In the genomic region with DNA sequence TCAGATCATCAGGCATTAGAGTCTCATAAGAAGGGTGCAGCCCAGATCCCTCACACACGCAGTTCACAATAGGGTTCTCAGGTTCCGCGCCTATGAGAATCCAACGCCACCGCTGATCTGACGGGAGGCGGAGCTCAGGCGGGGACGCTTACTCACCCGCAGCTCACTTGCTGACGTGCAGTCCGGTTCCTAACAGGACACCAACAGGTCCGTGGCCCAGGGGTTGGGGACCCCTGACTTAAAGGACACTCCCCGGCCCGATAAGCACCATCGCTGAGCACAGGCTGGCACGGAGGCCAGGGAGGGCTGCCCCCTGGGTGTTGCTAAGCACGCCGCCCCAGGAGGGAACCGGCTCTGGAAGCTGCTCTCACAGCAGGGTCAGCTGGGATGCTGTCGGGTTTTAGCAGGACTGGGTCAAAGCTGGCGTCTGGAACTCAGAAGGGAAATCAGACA, we compare ENCODE assay signal across 8 cellular contexts. TPM values are rescaled to one million over a fixed set of nuclear protein-coding genes. Genes with fewer than 3 reads are reported as not detected.
DNase-seq lines count a peak whose midpoint lies in the region; ATAC-seq and TF ChIP-seq lines count a peak whose summit lies in the region.

No MANE protein-coding gene starts in this region.

- H3K27ac Mint-ChIP-seq in activated CD4-positive, alpha-beta T cell treated with anti-CD3 and anti-CD28 coated beads, Interleukin-2, amount 10 ng/mL, durations not matched to agents 24 days and 14 days: no peak overlapping the region
- H3K27ac Mint-ChIP-seq in activated CD4-positive, alpha-beta T cell treated with anti-CD3 and anti-CD28 coated beads, Interleukin-2, amount 10 ng/mL, durations not matched to agents 7 days and 5 days: no peak overlapping the region
- H3K27ac Mint-ChIP-seq in activated T-helper 2 cell treated with anti-CD3 and anti-CD28 coated beads, Interferon-gamma antibody, Interleukin-2, Interleukin-4, amounts not matched to agents 10 μg/mL and 5 μg/mL and 100 μg/mL, durations not matched to agents 14 hours and 24 hours and 36 hours: peak overlapping the region; percentile 35

- peaks cover 37% of the 10 kb centered on the region for H3K27me3 Mint-ChIP-seq in activated CD4-positive, alpha-beta T cell treated with anti-CD3 and anti-CD28 coated beads, Interleukin-2, amount 10 ng/mL, durations not matched to agents 24 days and 14 days
- peaks cover 39% of the 10 kb centered on the region for H3K27me3 Mint-ChIP-seq in activated CD4-positive, alpha-beta T cell treated with anti-CD3 and anti-CD28 coated beads, Interleukin-2, amount 10 ng/mL, durations not matched to agents 7 days and 5 days
- H3K27me3 Mint-ChIP-seq in activated T-helper 2 cell treated with anti-CD3 and anti-CD28 coated beads, Interferon-gamma antibody, Interleukin-2, Interleukin-4, amounts not matched to agents 10 μg/mL and 5 μg/mL and 100 μg/mL, durations not matched to agents 14 hours and 24 hours and 36 hours (ENCODE audit: low read depth): peaks cover 38% of the 10 kb centered on the region

- H3K9me3 ChIP-seq in cardiac muscle cell (ENCODE audit: low read depth): no peaks in the 10 kb centered on the region

- intact Hi-C loops in activated CD4-positive, alpha-beta T cell treated with anti-CD3 and anti-CD28 coated beads, Interleukin-2, amount 10 ng/mL, durations not matched to agents 24 days and 14 days (cut with micrococcal nuclease): no loop called here
- intact Hi-C loops in activated T-helper 2 cell treated with anti-CD3 and anti-CD28 coated beads, Interferon-gamma antibody, Interleukin-2, Interleukin-4, amounts not matched to agents 10 μg/mL and 5 μg/mL and 100 μg/mL, durations not matched to agents 14 hours and 24 hours and 36 hours (cut with micrococcal nuclease): no loop called here

- POLR2A ChIA-PET in activated CD4-positive, alpha-beta T cell treated with anti-CD3 and anti-CD28 coated beads, Interleukin-2, amount 10 ng/mL, durations not matched to agents 7 days and 5 days (lab: Charles Lee): no interaction called here

- peak; percentile 60 for DNase-seq in activated CD4-positive, alpha-beta T cell treated with anti-CD3 and anti-CD28 coated beads, Interleukin-2, amount 10 ng/mL, durations not matched to agents 24 days and 14 days
- DNase-seq in activated CD4-positive, alpha-beta T cell treated with anti-CD3 and anti-CD28 coated beads, Interleukin-2, amount 10 ng/mL, durations not matched to agents 7 days and 5 days: no peak
- DNase-seq in activated T-helper 2 cell treated with anti-CD3 and anti-CD28 coated beads, Interferon-gamma antibody, Interleukin-2, Interleukin-4, amounts not matched to agents 10 μg/mL and 5 μg/mL and 100 μg/mL, durations not matched to agents 14 hours and 24 hours and 36 hours (ENCODE audit: low spot score): no peak
- DNase-seq in cardiac muscle cell (ENCODE audit: low read depth in 1 of 2, low spot score in 1 of 2): peak; percentile 77 to 81
- DNase-seq in retinal pigment epithelial cell (ENCODE audit: low read depth): peak; percentile 89
- no peak for DNase-seq in medulla oblongata (ENCODE audit: extremely low spot score)

- peak overlapping the region; percentile 30 for H3K4me3 Mint-ChIP-seq in activated CD4-positive, alpha-beta T cell treated with anti-CD3 and anti-CD28 coated beads, Interleukin-2, amount 10 ng/mL, durations not matched to agents 24 days and 14 days
- no peak overlapping the region for H3K4me3 Mint-ChIP-seq in activated CD4-positive, alpha-beta T cell treated with anti-CD3 and anti-CD28 coated beads, Interleukin-2, amount 10 ng/mL, durations not matched to agents 7 days and 5 days
- H3K4me3 Mint-ChIP-seq in activated T-helper 2 cell treated with anti-CD3 and anti-CD28 coated beads, Interferon-gamma antibody, Interleukin-2, Interleukin-4, amounts not matched to agents 10 μg/mL and 5 μg/mL and 100 μg/mL, durations not matched to agents 14 hours and 24 hours and 36 hours (ENCODE audit: low read depth): no peak overlapping the region

- no peaks in the 10 kb centered on the region for H3K9me3 Mint-ChIP-seq in activated CD4-positive, alpha-beta T cell treated with anti-CD3 and anti-CD28 coated beads, Interleukin-2, amount 10 ng/mL, durations not matched to agents 24 days and 14 days
- H3K9me3 Mint-ChIP-seq in activated CD4-positive, alpha-beta T cell treated with anti-CD3 and anti-CD28 coated beads, Interleukin-2, amount 10 ng/mL, durations not matched to agents 7 days and 5 days: no peaks in the 10 kb centered on the region
- H3K9me3 Mint-ChIP-seq in activated T-helper 2 cell treated with anti-CD3 and anti-CD28 coated beads, Interferon-gamma antibody, Interleukin-2, Interleukin-4, amounts not matched to agents 10 μg/mL and 5 μg/mL and 100 μg/mL, durations not matched to agents 14 hours and 24 hours and 36 hours: no peaks in the 10 kb centered on the region

- no peak overlapping the region for H3K27ac ChIP-seq in cardiac muscle cell

- CTCF ChIA-PET in activated CD4-positive, alpha-beta T cell treated with anti-CD3 and anti-CD28 coated beads, Interleukin-2, amount 10 ng/mL, durations not matched to agents 7 days and 5 days (lab: Charles Lee): no interaction called here

- peaks cover 9% of the 10 kb centered on the region for H3K4me1 Mint-ChIP-seq in activated CD4-positive, alpha-beta T cell treated with anti-CD3 and anti-CD28 coated beads, Interleukin-2, amount 10 ng/mL, durations not matched to agents 24 days and 14 days
- peaks cover 14% of the 10 kb centered on the region for H3K4me1 Mint-ChIP-seq in activated CD4-positive, alpha-beta T cell treated with anti-CD3 and anti-CD28 coated beads, Interleukin-2, amount 10 ng/mL, durations not matched to agents 7 days and 5 days
- peaks cover 10% of the 10 kb centered on the region for H3K4me1 Mint-ChIP-seq in activated T-helper 2 cell treated with anti-CD3 and anti-CD28 coated beads, Interferon-gamma antibody, Interleukin-2, Interleukin-4, amounts not matched to agents 10 μg/mL and 5 μg/mL and 100 μg/mL, durations not matched to agents 14 hours and 24 hours and 36 hours (ENCODE audit: low read depth)

- H3K4me1 ChIP-seq in cardiac muscle cell (ENCODE audit: low read depth): peaks cover 4% of the 10 kb centered on the region

- no peaks in the 10 kb centered on the region for H3K36me3 ChIP-seq in cardiac muscle cell

- no peak for TF ChIP-seq CTCF in cardiac muscle cell (IDR thresholded peaks at IDR 0.05; ENCODE audit: low read depth, low read length)
- TF ChIP-seq CTCF in retinal pigment epithelial cell (conservative IDR thresholded peaks at IDR 0.05; ENCODE audit: low read depth, low read length): no peak

- H3K4me3 ChIP-seq in cardiac muscle cell (no peak overlapping the region), retinal pigment epithelial cell (ENCODE audit: low read length) (peak overlapping the region; percentile 40)

- no peaks in the 10 kb centered on the region for H3K27me3 ChIP-seq in cardiac muscle cell

- H3K36me3 Mint-ChIP-seq in activated CD4-positive, alpha-beta T cell treated with anti-CD3 and anti-CD28 coated beads, Interleukin-2, amount 10 ng/mL, durations not matched to agents 24 days and 14 days (ENCODE audit: low read depth): no peaks in the 10 kb centered on the region
- H3K36me3 Mint-ChIP-seq in activated CD4-positive, alpha-beta T cell treated with anti-CD3 and anti-CD28 coated beads, Interleukin-2, amount 10 ng/mL, durations not matched to agents 7 days and 5 days (ENCODE audit: low read depth): no peaks in the 10 kb centered on the region
- no peaks in the 10 kb centered on the region for H3K36me3 Mint-ChIP-seq in activated T-helper 2 cell treated with anti-CD3 and anti-CD28 coated beads, Interferon-gamma antibody, Interleukin-2, Interleukin-4, amounts not matched to agents 10 μg/mL and 5 μg/mL and 100 μg/mL, durations not matched to agents 14 hours and 24 hours and 36 hours (ENCODE audit: low read depth)

- ATAC-seq in GM18907 (IDR thresholded peaks at IDR 0.05; ENCODE audit: unreplicated experiment) (no peak), GM21717 (IDR thresholded peaks at IDR 0.05; ENCODE audit: unreplicated experiment) (no peak)

RNA-seq across cellular contexts. Expression of gene BAHCC1, which starts 30.1 kb away (rescaled TPM):
- total RNA-seq in activated CD4-positive, alpha-beta T cell treated with anti-CD3 and anti-CD28 coated beads, Interleukin-2, amount 10 ng/mL, durations not matched to agents 24 days and 14 days: 0.05 TPM in 1 of 2 replicates, not detected in the other
- total RNA-seq in activated CD4-positive, alpha-beta T cell treated with anti-CD3 and anti-CD28 coated beads, Interleukin-2, amount 10 ng/mL, durations not matched to agents 7 days and 5 days: not detected
- total RNA-seq in activated T-helper 2 cell treated with anti-CD3 and anti-CD28 coated beads, Interferon-gamma antibody, Interleukin-2, Interleukin-4, amounts not matched to agents 10 μg/mL and 5 μg/mL and 100 μg/mL, durations not matched to agents 14 hours and 24 hours and 36 hours: 0.90 and 0.91 TPM in 2 replicates
- total RNA-seq in cardiac muscle cell: 27.1 and 47.3 TPM in 2 replicates
- polyA plus RNA-seq in cardiac muscle cell: 20.0 and 20.3 TPM in 2 replicates

Comparison
In these comparisons a context has a peak if more than half of its experiments do, and no peak if none do; other contexts are left out.
1. DNase-seq: peak in activated CD4-positive, alpha-beta T cell treated with anti-CD3 and anti-CD28 coated beads, Interleukin-2, amount 10 ng/mL, durations not matched to agents 24 days and 14 days (single experiment), cardiac muscle cell (2 of 2) and retinal pigment epithelial cell (single experiment); none in activated CD4-positive, alpha-beta T cell treated with anti-CD3 and anti-CD28 coated beads, Interleukin-2, amount 10 ng/mL, durations not matched to agents 7 days and 5 days (single experiment), activated T-helper 2 cell treated with anti-CD3 and anti-CD28 coated beads, Interferon-gamma antibody, Interleukin-2, Interleukin-4, amounts not matched to agents 10 μg/mL and 5 μg/mL and 100 μg/mL, durations not matched to agents 14 hours and 24 hours and 36 hours (single experiment) and medulla oblongata (single experiment).
2. RNA of gene BAHCC1, which starts 30.1 kb away (total RNA-seq): 27.1 to 47.3 TPM in cardiac muscle cell; 0.90 to 0.91 TPM in activated T-helper 2 cell treated with anti-CD3 and anti-CD28 coated beads, Interferon-gamma antibody, Interleukin-2, Interleukin-4, amounts not matched to agents 10 μg/mL and 5 μg/mL and 100 μg/mL, durations not matched to agents 14 hours and 24 hours and 36 hours, not detected in activated CD4-positive, alpha-beta T cell treated with anti-CD3 and anti-CD28 coated beads, Interleukin-2, amount 10 ng/mL, durations not matched to agents 7 days and 5 days and 0.05 TPM in activated CD4-positive, alpha-beta T cell treated with anti-CD3 and anti-CD28 coated beads, Interleukin-2, amount 10 ng/mL, durations not matched to agents 24 days and 14 days; every median in the first group is over 10 times any median in the second.